Comparison of ENCODE assay signal across 10 cellular contexts in the genomic region with DNA sequence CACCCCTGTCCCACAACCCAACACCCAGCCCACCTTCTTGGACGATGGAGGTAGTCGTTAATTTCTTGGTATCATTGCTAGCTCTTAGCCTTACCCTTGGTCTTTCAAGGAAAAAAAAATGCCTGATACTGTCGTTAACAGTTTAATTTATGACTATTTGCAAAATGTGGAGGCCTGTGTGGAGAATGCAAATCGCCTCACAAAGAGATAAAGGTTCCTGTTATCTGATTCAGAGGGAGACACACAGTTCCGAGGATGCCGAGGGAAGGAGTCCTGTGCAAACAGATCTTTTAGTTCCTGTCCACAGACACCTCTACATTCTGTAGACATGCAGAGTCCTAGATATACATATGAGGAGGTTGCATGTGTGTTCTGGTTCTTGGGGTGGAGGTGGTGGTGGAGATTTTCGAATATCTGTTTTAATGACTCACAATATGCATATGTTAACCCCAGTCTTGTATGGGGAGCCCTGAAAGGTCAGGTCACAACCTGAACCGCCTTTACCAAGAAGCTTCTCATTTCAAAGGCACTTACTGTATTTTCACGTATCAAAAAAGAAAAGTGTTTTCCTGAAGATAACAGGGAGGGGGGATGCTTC. TPM values are rescaled to one million over a fixed set of nuclear protein-coding genes. Genes with fewer than 3 reads are reported as not detected.
A peak's percentile ranks its signal among the peaks of the same experiment; 100 is the strongest.
DNase-seq lines count a peak whose midpoint lies in the region; ATAC-seq, FAIRE-seq and TF ChIP-seq lines count a peak whose summit lies in the region.
"Had no signal": no experiment of that assay in that cellular context is flagged by ENCODE, and none has a peak within 500 bp of the region (broad histone marks: within the 10 kb centered on the region; RNA-seq: fewer than 3 reads in every experiment).

No MANE protein-coding gene starts in this region.

- DNase-seq in BE2C (no peak), OCI-M1 (lab: John Stamatoyannopoulos, UW) (peak; percentile 69), epithelial cell of prostate (ENCODE audit: low read depth, low spot score) (no peak), pancreas (no peak), GM13976 (ENCODE audit: low spot score) (no peak), DMS153 treated with DMSO at 0.1 percent for 48 hours (lab: John Stamatoyannopoulos, UW; ENCODE audit: unreplicated experiment) (no peak), activated gamma-delta T cell (lab: John Stamatoyannopoulos, UW) (no peak)
- DNase-seq in activated T-cell treated with anti-CD3 and anti-CD28 coated beads, Interleukin-2, amount 50 U/mL, for 24 hours = no peak
- DNase-seq: DND-41 had no signal

- TF ChIP-seq CTCF in BE2C (IDR thresholded peaks at IDR 0.05; ENCODE audit: low read depth, low read length) (no peak), pancreas (IDR thresholded peaks at IDR 0.05) (no peak), GM13976 (IDR thresholded peaks at IDR 0.05; ENCODE audit: borderline replicate concordance, control extremely low read depth, extremely low read depth, insufficient read depth, missing control alignments) (no peak)

- intact Hi-C loops in pancreas (cut with DNase I) = loop anchor here in 1 of 3 donors (10.0 kb wide), 1 partner anchor 61 kb away; no protein-coding TSS in a partner anchor

- peaks cover 6% of the 10 kb centered on the region for H3K9me3 Mint-ChIP-seq in activated T-cell treated with anti-CD3 and anti-CD28 coated beads, Interleukin-2, amount 50 U/mL, for 24 hours

- H3K4me3 ChIP-seq in BE2C (ENCODE audit: low read depth, low read length) = peak overlapping the region; percentile 74
- H3K4me3 ChIP-seq in pancreas = peak overlapping the region; percentile 5 to 65 (median 58)

- no peak for ATAC-seq in pancreas

- no peaks in the 10 kb centered on the region for H3K36me3 Mint-ChIP-seq in activated T-cell treated with anti-CD3 and anti-CD28 coated beads, Interleukin-2, amount 50 U/mL, for 24 hours (ENCODE audit: low read depth)

- no peak overlapping the region for H3K27ac Mint-ChIP-seq in activated T-cell treated with anti-CD3 and anti-CD28 coated beads, Interleukin-2, amount 50 U/mL, for 24 hours

- no peak for FAIRE-seq in pancreas (lab: Jason Lieb, UNC)
- FAIRE-seq: colon had no signal

- H3K27ac ChIP-seq in epithelial cell of prostate = peak overlapping the region; percentile 94
- peak overlapping the region in 2 of 4 donors; percentile 90 to 95 for H3K27ac ChIP-seq in pancreas

- no peak overlapping the region for H3K4me3 Mint-ChIP-seq in activated T-cell treated with anti-CD3 and anti-CD28 coated beads, Interleukin-2, amount 50 U/mL, for 24 hours

- H3K9me3 ChIP-seq in BE2C (no peaks in the 10 kb centered on the region), pancreas (no peaks in the 10 kb centered on the region)

- no peaks in the 10 kb centered on the region; the same call in 1 of the 2 replicates for H3K4me1 ChIP-seq in BE2C
- H3K4me1 ChIP-seq in pancreas = peaks cover 0 to 6% (median 4%) of the 10 kb centered on the region in 3 donors

- WGBS in pancreas, 2 donors = 2% methylated on average over 9 of the region's 9 CpGs

- in situ Hi-C loops in GM13976 (cut with MboI; ENCODE audit: low sequenced_read_pairs, unreplicated experiment) = loop anchor here (25.0 kb wide), 1 partner anchor 1074 kb away; no protein-coding TSS in a partner anchor

- H3K27me3 ChIP-seq in BE2C = no peaks in the 10 kb centered on the region
- H3K27me3 ChIP-seq in pancreas = no peaks in the 10 kb centered on the region

- peaks cover 25% of the 10 kb centered on the region for H3K4me1 Mint-ChIP-seq in activated T-cell treated with anti-CD3 and anti-CD28 coated beads, Interleukin-2, amount 50 U/mL, for 24 hours (ENCODE audit: low read depth)

- H3K36me3 ChIP-seq in BE2C (peaks cover 39% of the 10 kb centered on the region), pancreas (no peaks in the 10 kb centered on the region)

- H3K27me3 Mint-ChIP-seq in activated T-cell treated with anti-CD3 and anti-CD28 coated beads, Interleukin-2, amount 50 U/mL, for 24 hours = peaks cover 92% of the 10 kb centered on the region

RNA-seq across cellular contexts. Expression of a gene that starts 5.6 kb away (rescaled TPM):
- 82.4 TPM for polyA plus RNA-seq in BE2C (2012; ENCODE audit: insufficient read depth, insufficient read length, low read depth)
- 10 to 100 TPM in 4 of 6 donors, 1 to 10 TPM in 2; 8.3 to 25.6 (median 14.0) TPM for total RNA-seq in pancreas
- polyA plus RNA-seq in pancreas = 10 to 100 TPM in 1 of 2 donors, 1 to 10 TPM in 1; 7.0 to 16.2 TPM
